Comparison of ENCODE assay signal across 8 cellular contexts in genomic region chr17:70168979-70169706, GRCh38. TPM values are rescaled to one million over a fixed set of nuclear protein-coding genes. Genes with fewer than 3 reads are reported as not detected.
DNase-seq lines count a peak whose midpoint lies in the region; ATAC-seq and TF ChIP-seq lines count a peak whose summit lies in the region.

KCNJ2 (plus strand) TSS chr17:70169532; CDS start chr17:70175040, 5,508 bp downstream.

- peaks cover 14% of the 10 kb centered on the region for H3K4me1 Mint-ChIP-seq in activated CD4-positive, alpha-beta memory T cell treated with anti-CD3 and anti-CD28 coated beads, Interleukin-2, amount 10 ng/mL, durations not matched to agents 7 days and 5 days
- H3K4me1 Mint-ChIP-seq in mesothelial cell of epicardium = peaks cover 62% of the 10 kb centered on the region
- peaks cover 15% of the 10 kb centered on the region for H3K4me1 Mint-ChIP-seq in stimulated activated effector memory CD8-positive, alpha-beta T cell treated with anti-CD3 and anti-CD28 coated beads, Interleukin-12 subunit alpha, Interleukin-12 subunit beta, amount 100 ng/mL, for 72 hours

- H3K27ac Mint-ChIP-seq in activated CD4-positive, alpha-beta memory T cell treated with anti-CD3 and anti-CD28 coated beads, Interleukin-2, amount 10 ng/mL, durations not matched to agents 7 days and 5 days = no peak within 1 kb of the TSS
- peak within 1 kb of the TSS; percentile 95 for H3K27ac Mint-ChIP-seq in mesothelial cell of epicardium
- H3K27ac Mint-ChIP-seq in stimulated activated effector memory CD8-positive, alpha-beta T cell treated with anti-CD3 and anti-CD28 coated beads, Interleukin-12 subunit alpha, Interleukin-12 subunit beta, amount 100 ng/mL, for 72 hours = no peak within 1 kb of the TSS

- CTCF ChIA-PET in BJ (lab: Yijun Ruan, JAX) = interaction anchor here (0.9 to 2.6 kb wide), 3 partner anchors 9 to 562 kb away, joined by 3 to 10 read pairs (median 7); no protein-coding TSS in a partner anchor
- CTCF ChIA-PET in activated CD4-positive, alpha-beta memory T cell treated with anti-CD3 and anti-CD28 coated beads, Interleukin-2, amount 10 ng/mL, durations not matched to agents 7 days and 5 days (lab: Charles Lee) = no interaction called here

- peak within 1 kb of the TSS; percentile 40 for H3K4me3 Mint-ChIP-seq in activated CD4-positive, alpha-beta memory T cell treated with anti-CD3 and anti-CD28 coated beads, Interleukin-2, amount 10 ng/mL, durations not matched to agents 7 days and 5 days
- H3K4me3 Mint-ChIP-seq in mesothelial cell of epicardium = peak within 1 kb of the TSS; percentile 92
- H3K4me3 Mint-ChIP-seq in stimulated activated effector memory CD8-positive, alpha-beta T cell treated with anti-CD3 and anti-CD28 coated beads, Interleukin-12 subunit alpha, Interleukin-12 subunit beta, amount 100 ng/mL, for 72 hours = peak within 1 kb of the TSS; percentile 61

- H3K9me3 Mint-ChIP-seq in activated CD4-positive, alpha-beta memory T cell treated with anti-CD3 and anti-CD28 coated beads, Interleukin-2, amount 10 ng/mL, durations not matched to agents 7 days and 5 days = no peaks in the 10 kb centered on the region
- no peaks in the 10 kb centered on the region for H3K9me3 Mint-ChIP-seq in mesothelial cell of epicardium
- H3K9me3 Mint-ChIP-seq in stimulated activated effector memory CD8-positive, alpha-beta T cell treated with anti-CD3 and anti-CD28 coated beads, Interleukin-12 subunit alpha, Interleukin-12 subunit beta, amount 100 ng/mL, for 72 hours = no peaks in the 10 kb centered on the region

- peaks cover 56% of the 10 kb centered on the region for H3K27me3 Mint-ChIP-seq in activated CD4-positive, alpha-beta memory T cell treated with anti-CD3 and anti-CD28 coated beads, Interleukin-2, amount 10 ng/mL, durations not matched to agents 7 days and 5 days
- peaks cover 3% of the 10 kb centered on the region for H3K27me3 Mint-ChIP-seq in mesothelial cell of epicardium (ENCODE audit: low read depth)

- peak; percentile 95 for ATAC-seq in HG03196 (IDR thresholded peaks at IDR 0.05; ENCODE audit: unreplicated experiment)
- ATAC-seq in stimulated activated effector memory CD8-positive, alpha-beta T cell treated with anti-CD3 and anti-CD28 coated beads, Interleukin-12 subunit alpha, Interleukin-12 subunit beta, amount 100 ng/mL, for 72 hours = peak; percentile 90

- TF ChIP-seq CTCF in BJ (IDR thresholded peaks at IDR 0.05; ENCODE audit: insufficient read depth, low read depth, low read length) = no peak
- TF ChIP-seq CTCF in epithelial cell of proximal tubule (conservative IDR thresholded peaks at IDR 0.05; ENCODE audit: low read depth, low read length) = peak; percentile 1
- TF ChIP-seq CTCF in mesothelial cell of epicardium (IDR thresholded peaks at IDR 0.05; ENCODE audit: unreplicated experiment) = no peak

- peak within 1 kb of the TSS; percentile 49 for H3K4me3 ChIP-seq in BJ (ENCODE audit: low read depth, low read length)
- H3K4me3 ChIP-seq in epithelial cell of proximal tubule (ENCODE audit: low read depth, low read length) = peak within 1 kb of the TSS; percentile 68

- H3K36me3 ChIP-seq in BJ (ENCODE audit: control insufficient read depth, insufficient read depth, low read length) = no peaks in the 10 kb centered on the region

- no peaks in the 10 kb centered on the region for H3K36me3 Mint-ChIP-seq in activated CD4-positive, alpha-beta memory T cell treated with anti-CD3 and anti-CD28 coated beads, Interleukin-2, amount 10 ng/mL, durations not matched to agents 7 days and 5 days (ENCODE audit: low read depth)
- no peaks in the 10 kb centered on the region for H3K36me3 Mint-ChIP-seq in mesothelial cell of epicardium
- H3K36me3 Mint-ChIP-seq in stimulated activated effector memory CD8-positive, alpha-beta T cell treated with anti-CD3 and anti-CD28 coated beads, Interleukin-12 subunit alpha, Interleukin-12 subunit beta, amount 100 ng/mL, for 72 hours = no peaks in the 10 kb centered on the region

- POLR2A ChIA-PET in BJ (lab: Charles Lee) = no interaction called here
- POLR2A ChIA-PET in activated CD4-positive, alpha-beta memory T cell treated with anti-CD3 and anti-CD28 coated beads, Interleukin-2, amount 10 ng/mL, durations not matched to agents 7 days and 5 days (lab: Charles Lee) = no interaction called here

- DNase-seq in BJ (ENCODE audit: low read depth) (peak; percentile 26), GM19238 (ENCODE audit: insufficient read length, low spot score) (peak; percentile 46), NCI-H345 treated with DMSO at 0.1 percent for 48 hours (lab: John Stamatoyannopoulos, UW; ENCODE audit: unreplicated experiment) (peak; percentile 55), epithelial cell of proximal tubule (ENCODE audit: low read depth) (no peak), mesothelial cell of epicardium (ENCODE audit: low spot score in 2 of 2, unreplicated experiment in 2 of 2) (peak; percentile 82 to 90)
- peak; percentile 66 for DNase-seq in activated CD4-positive, alpha-beta memory T cell treated with anti-CD3 and anti-CD28 coated beads, Interleukin-2, amount 10 ng/mL, durations not matched to agents 7 days and 5 days
- peak; percentile 12 to 53 for DNase-seq in stimulated activated effector memory CD8-positive, alpha-beta T cell treated with anti-CD3 and anti-CD28 coated beads, Interleukin-12 subunit alpha, Interleukin-12 subunit beta, amount 100 ng/mL, for 72 hours (ENCODE audit: low spot score in 2 of 2)

- no peaks in the 10 kb centered on the region; the same call in 1 of the 2 replicates for H3K27me3 ChIP-seq in BJ (ENCODE audit: control insufficient read depth, insufficient read depth, low read length)

RNA-seq across cellular contexts. Expression of gene KCNJ2, which starts in this region (rescaled TPM):
- 1.2 and 2.1 TPM in 2 replicates for polyA plus RNA-seq in BJ (2011; rRNA removed)
- 6.3 and 13.5 TPM in 2 replicates for polyA minus RNA-seq in BJ (2011; rRNA and poly(A)+ RNA removed)
- not detected for total RNA-seq in activated CD4-positive, alpha-beta memory T cell treated with anti-CD3 and anti-CD28 coated beads, Interleukin-2, amount 10 ng/mL, durations not matched to agents 7 days and 5 days
- total RNA-seq in epithelial cell of proximal tubule (0.22 and 0.29 TPM in 2 replicates), mesothelial cell of epicardium (22.8 to 28.4 TPM (median 26.8 TPM) in 3 replicates)

Comparison
In these comparisons a context has a peak if more than half of its experiments do, and no peak if none do; other contexts are left out.
1. RNA of gene KCNJ2 (total RNA-seq): 22.8 to 28.4 TPM in mesothelial cell of epicardium; 0.22 to 0.29 TPM in epithelial cell of proximal tubule and not detected in activated CD4-positive, alpha-beta memory T cell treated with anti-CD3 and anti-CD28 coated beads, Interleukin-2, amount 10 ng/mL, durations not matched to agents 7 days and 5 days; every median in the first group is over 10 times any median in the second.
2. Peak in DNase-seq in activated CD4-positive, alpha-beta memory T cell treated with anti-CD3 and anti-CD28 coated beads, Interleukin-2, amount 10 ng/mL, durations not matched to agents 7 days and 5 days; RNA of the gene not detected or under 1 TPM.
3. H3K4me3 Mint-ChIP-seq: peak in every context shown above with its lines; median percentile 92 in mesothelial cell of epicardium; 61 in stimulated activated effector memory CD8-positive, alpha-beta T cell treated with anti-CD3 and anti-CD28 coated beads, Interleukin-12 subunit alpha, Interleukin-12 subunit beta, amount 100 ng/mL, for 72 hours; 40 in activated CD4-positive, alpha-beta memory T cell treated with anti-CD3 and anti-CD28 coated beads, Interleukin-2, amount 10 ng/mL, durations not matched to agents 7 days and 5 days.